1 cellular context compared by ENCODE assay signal in genomic region chr7:158700008-158700407, GRCh38.
TF ChIP-seq lines count a peak whose summit lies in the region.

No MANE protein-coding gene starts in this region.

TF ChIP-seq in GM12878, 131 proteins besides CTCF, POLR2A, EP300 and RAD21 (continued from another document):
- TF ChIP-seq, protein P1, sequence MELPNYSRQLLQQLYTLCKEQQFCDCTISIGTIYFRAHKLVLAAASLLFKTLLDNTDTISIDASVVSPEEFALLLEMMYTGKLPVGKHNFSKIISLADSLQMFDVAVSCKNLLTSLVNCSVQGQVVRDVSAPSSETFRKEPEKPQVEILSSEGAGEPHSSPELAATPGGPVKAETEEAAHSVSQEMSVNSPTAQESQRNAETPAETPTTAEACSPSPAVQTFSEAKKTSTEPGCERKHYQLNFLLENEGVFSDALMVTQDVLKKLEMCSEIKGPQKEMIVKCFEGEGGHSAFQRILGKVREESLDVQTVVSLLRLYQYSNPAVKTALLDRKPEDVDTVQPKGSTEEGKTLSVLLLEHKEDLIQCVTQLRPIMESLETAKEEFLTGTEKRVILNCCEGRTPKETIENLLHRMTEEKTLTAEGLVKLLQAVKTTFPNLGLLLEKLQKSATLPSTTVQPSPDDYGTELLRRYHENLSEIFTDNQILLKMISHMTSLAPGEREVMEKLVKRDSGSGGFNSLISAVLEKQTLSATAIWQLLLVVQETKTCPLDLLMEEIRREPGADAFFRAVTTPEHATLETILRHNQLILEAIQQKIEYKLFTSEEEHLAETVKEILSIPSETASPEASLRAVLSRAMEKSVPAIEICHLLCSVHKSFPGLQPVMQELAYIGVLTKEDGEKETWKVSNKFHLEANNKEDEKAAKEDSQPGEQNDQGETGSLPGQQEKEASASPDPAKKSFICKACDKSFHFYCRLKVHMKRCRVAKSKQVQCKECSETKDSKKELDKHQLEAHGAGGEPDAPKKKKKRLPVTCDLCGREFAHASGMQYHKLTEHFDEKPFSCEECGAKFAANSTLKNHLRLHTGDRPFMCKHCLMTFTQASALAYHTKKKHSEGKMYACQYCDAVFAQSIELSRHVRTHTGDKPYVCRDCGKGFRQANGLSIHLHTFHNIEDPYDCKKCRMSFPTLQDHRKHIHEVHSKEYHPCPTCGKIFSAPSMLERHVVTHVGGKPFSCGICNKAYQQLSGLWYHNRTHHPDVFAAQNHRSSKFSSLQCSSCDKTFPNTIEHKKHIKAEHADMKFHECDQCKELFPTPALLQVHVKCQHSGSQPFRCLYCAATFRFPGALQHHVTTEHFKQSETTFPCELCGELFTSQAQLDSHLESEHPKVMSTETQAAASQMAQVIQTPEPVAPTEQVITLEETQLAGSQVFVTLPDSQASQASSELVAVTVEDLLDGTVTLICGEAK (IDR thresholded peaks at IDR 0.05; ENCODE audit: borderline replicate concordance), result peak; percentile 53; the same call in 1 of the 2 replicates
- TF ChIP-seq, protein P2, sequence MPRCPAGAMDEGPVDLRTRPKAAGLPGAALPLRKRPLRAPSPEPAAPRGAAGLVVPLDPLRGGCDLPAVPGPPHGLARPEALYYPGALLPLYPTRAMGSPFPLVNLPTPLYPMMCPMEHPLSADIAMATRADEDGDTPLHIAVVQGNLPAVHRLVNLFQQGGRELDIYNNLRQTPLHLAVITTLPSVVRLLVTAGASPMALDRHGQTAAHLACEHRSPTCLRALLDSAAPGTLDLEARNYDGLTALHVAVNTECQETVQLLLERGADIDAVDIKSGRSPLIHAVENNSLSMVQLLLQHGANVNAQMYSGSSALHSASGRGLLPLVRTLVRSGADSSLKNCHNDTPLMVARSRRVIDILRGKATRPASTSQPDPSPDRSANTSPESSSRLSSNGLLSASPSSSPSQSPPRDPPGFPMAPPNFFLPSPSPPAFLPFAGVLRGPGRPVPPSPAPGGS (IDR thresholded peaks at IDR 0.05; ENCODE audit: borderline replicate concordance, insufficient read depth, low read depth, low read length, poor library complexity, severe bottlenecking), result no peak
